19 cellular contexts compared by ENCODE assay signal in the genomic region with DNA sequence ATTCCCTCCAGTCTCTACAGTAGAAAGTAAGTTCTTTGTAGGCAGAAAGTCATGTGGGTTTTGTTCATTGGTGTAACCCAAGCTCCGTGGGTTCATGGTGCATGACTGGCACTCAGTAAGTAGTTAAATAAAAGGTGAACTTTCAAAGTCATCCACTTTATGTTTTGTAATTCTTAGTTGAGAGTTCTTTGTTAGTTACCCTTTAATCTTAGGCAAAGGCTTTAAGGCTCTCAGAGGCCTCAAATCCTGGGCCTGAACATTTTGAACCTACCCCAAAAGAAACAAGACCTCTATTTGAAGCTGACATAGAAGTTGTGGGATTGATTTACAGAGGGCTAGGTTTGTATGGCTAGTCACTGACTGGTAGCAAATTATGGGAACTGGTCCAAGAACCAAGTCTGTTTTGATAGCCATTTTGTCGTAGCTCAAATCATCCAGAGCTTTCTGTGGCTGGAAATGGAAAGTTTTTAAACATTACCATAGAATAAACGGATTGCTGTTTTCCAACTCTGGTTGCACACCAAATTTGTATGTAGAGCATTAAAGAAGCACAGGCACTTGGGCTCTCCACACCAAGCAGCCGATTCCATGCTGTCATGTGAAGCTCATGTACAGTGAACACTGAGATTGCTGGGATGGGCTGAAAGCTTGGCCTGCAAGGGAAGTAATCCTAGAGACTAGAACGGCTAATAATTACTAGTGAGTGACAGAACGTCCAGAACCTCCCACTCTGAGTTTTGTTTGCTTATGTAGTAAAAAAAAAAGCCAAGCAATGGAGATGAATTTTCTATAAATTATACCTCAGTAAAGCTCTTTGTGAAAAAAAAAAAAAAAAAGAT. TPM values are rescaled to one million over a fixed set of nuclear protein-coding genes. Genes with fewer than 3 reads are reported as not detected.
DNase-seq lines count a peak whose midpoint lies in the region; ATAC-seq, FAIRE-seq and TF ChIP-seq lines count a peak whose summit lies in the region.
"Had no signal": no experiment of that assay in that cellular context is flagged by ENCODE, and none has a peak within 500 bp of the region (broad histone marks: within the 10 kb centered on the region; RNA-seq: fewer than 3 reads in every experiment).

No MANE protein-coding gene starts in this region.

- H3K27me3 Mint-ChIP-seq in natural killer cell (ENCODE audit: low read depth in 2 of 2), result no peaks in the 10 kb centered on the region
- H3K27me3 Mint-ChIP-seq in natural killer cell treated with Interleukin-12 subunit alpha and Interleukin-12 subunit beta and Interleukin-15 and Interleukin-18, amount 100 ng/mL, for 72 hours, result no peaks in the 10 kb centered on the region
- H3K27me3 Mint-ChIP-seq: activated CD4-positive, alpha-beta T cell treated with anti-CD3 and anti-CD28 coated beads, Interleukin-2, amount 10 ng/mL, durations not matched to agents 24 days and 14 days; T-cell had no signal

- POLR2A ChIA-PET in GM12878 (lab: Charles Lee), result interaction anchor here (0.6 to 1.3 kb wide), 4 partner anchors 97 to 622 kb away, joined by 3 to 5 read pairs (median 4); partner anchors contain the start of gene AGK

- H3K27me3 ChIP-seq in GM12878 (replicated peaks in 1 of 2; ENCODE audit: control insufficient read depth in 2 of 2, insufficient read depth in 2 of 2, low read length in 1 of 2), result no peaks in the 10 kb centered on the region
- H3K27me3 ChIP-seq in muscle layer of colon (ENCODE audit: control insufficient read depth in 1 of 2, insufficient read depth in 2 of 2, low read length in 2 of 2), result no peaks in the 10 kb centered on the region
- H3K27me3 ChIP-seq in aorta (ENCODE audit: control insufficient read depth in 1 of 2, insufficient read depth in 2 of 2, low read length in 1 of 2), result no peaks in the 10 kb centered on the region
- H3K27me3 ChIP-seq: BE2C, foreskin keratinocyte had no signal

- H3K4me3 ChIP-seq in GM12878, result no peak overlapping the region
- no peak overlapping the region for H3K4me3 ChIP-seq in muscle layer of colon (ENCODE audit: low read depth in 1 of 2, low read length in 2 of 2)
- no peak overlapping the region for H3K4me3 ChIP-seq in aorta (ENCODE audit: low read length in 2 of 2)

- SMC1A ChIA-PET in GM12878 (lab: Charles Lee; ENCODE audit: uncharacterized antibody, unreplicated experiment), result interaction anchor here (0.9 to 4.1 kb wide), 13 partner anchors 10 to 837 kb away, joined by 3 to 33 read pairs (median 6); partner anchors contain the start of gene AGK

- in situ Hi-C loops in GM12878 (cut with MboI), result no loop called here

- no peak overlapping the region for H3K4me3 Mint-ChIP-seq in natural killer cell
- H3K4me3 Mint-ChIP-seq in natural killer cell treated with Interleukin-12 subunit alpha and Interleukin-12 subunit beta and Interleukin-15 and Interleukin-18, amount 100 ng/mL, for 72 hours, result no peak overlapping the region
- H3K4me3 Mint-ChIP-seq: activated CD4-positive, alpha-beta T cell treated with anti-CD3 and anti-CD28 coated beads, Interleukin-2, amount 10 ng/mL, durations not matched to agents 24 days and 14 days; T-cell had no signal

- no peak for TF ChIP-seq RAD21 in GM12878 (IDR thresholded peaks at IDR 0.05; ENCODE audit: insufficient read depth, low read depth, low read length)

- peaks cover 19% of the 10 kb centered on the region for H3K36me3 Mint-ChIP-seq in natural killer cell
- peaks cover 7% of the 10 kb centered on the region for H3K36me3 Mint-ChIP-seq in natural killer cell treated with Interleukin-12 subunit alpha and Interleukin-12 subunit beta and Interleukin-15 and Interleukin-18, amount 100 ng/mL, for 72 hours

- H3K36me3 ChIP-seq in GM12878 (ENCODE audit: control insufficient read depth in 2 of 2, insufficient read depth in 2 of 2, low read length in 1 of 2), result peaks cover 2 to 12% of the 10 kb centered on the region in 2 experiments; a peak in 3 of 4 replicates
- H3K36me3 ChIP-seq in muscle layer of colon (ENCODE audit: insufficient read depth, low read length), result peaks cover 6% of the 10 kb centered on the region
- H3K36me3 ChIP-seq in aorta (ENCODE audit: control insufficient read depth in 1 of 2, insufficient read depth in 2 of 2, low read length in 1 of 2), result no peaks in the 10 kb centered on the region

- ATAC-seq in natural killer cell, result no peak
- ATAC-seq in natural killer cell treated with Interleukin-12 subunit alpha and Interleukin-12 subunit beta and Interleukin-15 and Interleukin-18, amount 100 ng/mL, for 72 hours, result no peak
- no peak for ATAC-seq in GM12878
- no peak for ATAC-seq in aorta (ENCODE audit: low FRiP score)
- ATAC-seq: foreskin keratinocyte, left colon, T-cell had no signal

- H2AFZ ChIP-seq in GM12878 (ENCODE audit: control insufficient read depth, low read depth, low read length), result no peak overlapping the region

- RAD21 ChIA-PET in GM12878 (lab: Charles Lee; ENCODE audit: unreplicated experiment), result interaction anchor here (0.6 to 3.4 kb wide), 10 partner anchors 47 to 974 kb away, joined by 3 to 12 read pairs (median 4); partner anchors contain the start of genes AGK and MRPS33

- H3K4me1 ChIP-seq in GM12878 (ENCODE audit: control insufficient read depth, insufficient read depth, low read length) (peaks cover 15% of the 10 kb centered on the region), muscle layer of colon (ENCODE audit: insufficient read depth, low read length) (peaks cover 21% of the 10 kb centered on the region), aorta (ENCODE audit: control insufficient read depth in 1 of 2, insufficient read depth in 2 of 2, low read length in 2 of 2) (peaks cover 0 to 5% of the 10 kb centered on the region in 2 donors)
- H3K4me1 ChIP-seq: foreskin keratinocyte had no signal

- H3K9me3 ChIP-seq in GM12878 (replicated peaks; ENCODE audit: control insufficient read depth, insufficient read depth, low read length) (no peaks in the 10 kb centered on the region), muscle layer of colon (ENCODE audit: low read length) (no peaks in the 10 kb centered on the region), aorta (ENCODE audit: control insufficient read depth, low read length) (no peaks in the 10 kb centered on the region)
- H3K9me3 ChIP-seq: BE2C had no signal

- H3K9me3 Mint-ChIP-seq in natural killer cell, result no peaks in the 10 kb centered on the region
- no peaks in the 10 kb centered on the region for H3K9me3 Mint-ChIP-seq in natural killer cell treated with Interleukin-12 subunit alpha and Interleukin-12 subunit beta and Interleukin-15 and Interleukin-18, amount 100 ng/mL, for 72 hours
- H3K9me3 Mint-ChIP-seq: activated CD4-positive, alpha-beta T cell treated with anti-CD3 and anti-CD28 coated beads, Interleukin-2, amount 10 ng/mL, durations not matched to agents 24 days and 14 days; T-cell had no signal

- peak overlapping the region; percentile 57; the same call in 1 of the 2 replicates for H3K4me2 ChIP-seq in GM12878 (ENCODE audit: control insufficient read depth, insufficient read depth)

- CTCF ChIA-PET in GM12878 (lab: Yijun Ruan, JAX), result interaction anchor here (0.6 to 8.9 kb wide), 21 partner anchors 10 to 837 kb away, joined by 3 to 121 read pairs (median 6); partner anchors contain the start of genes DENND11, MRPS33 and SSBP1

- no peak for TF ChIP-seq EP300 in GM12878 (IDR thresholded peaks at IDR 0.05; ENCODE audit: borderline replicate concordance in 1 of 2, control insufficient read depth in 1 of 2, low read depth in 2 of 2, low read length in 2 of 2)

- no TSS peak for BruUV-seq in GM12878 (replicated peaks; lab: Mats Ljungman, UMichigan)

- H3K9ac ChIP-seq in GM12878 (ENCODE audit: control insufficient read depth, insufficient read depth, low read length) (no peak overlapping the region), muscle layer of colon (ENCODE audit: low read length) (no peak overlapping the region)

- intact Hi-C loops in natural killer cell (cut with micrococcal nuclease) (no loop called here), GM12878 (cut with micrococcal nuclease; ENCODE audit: unreplicated experiment) (no loop called here), aorta (cut with DNase I) (no loop called here)

- peak overlapping the region; percentile 12 to 67 for H3K27ac Mint-ChIP-seq in natural killer cell
- peak overlapping the region in 1 of 2 donors; percentile 20 for H3K27ac Mint-ChIP-seq in natural killer cell treated with Interleukin-12 subunit alpha and Interleukin-12 subunit beta and Interleukin-15 and Interleukin-18, amount 100 ng/mL, for 72 hours
- H3K27ac Mint-ChIP-seq: activated CD4-positive, alpha-beta T cell treated with anti-CD3 and anti-CD28 coated beads, Interleukin-2, amount 10 ng/mL, durations not matched to agents 24 days and 14 days had no signal

- peaks cover 10 to 15% of the 10 kb centered on the region in 2 donors for H3K4me1 Mint-ChIP-seq in natural killer cell
- peaks cover 0 to 20% of the 10 kb centered on the region in 2 donors for H3K4me1 Mint-ChIP-seq in natural killer cell treated with Interleukin-12 subunit alpha and Interleukin-12 subunit beta and Interleukin-15 and Interleukin-18, amount 100 ng/mL, for 72 hours (ENCODE audit: low read depth in 2 of 2)

- 73% methylated on average over 6 of the region's 6 CpGs for WGBS in GM12878 (ENCODE audit: insufficient coverage, insufficient replicate concordance, low lambda C conversion rate, missing lambda C conversion rate)
- WGBS in aorta, 2 donors, result 12 to 16% methylated on average over 6 of the region's 6 CpGs

- no peaks in the 10 kb centered on the region for H3K79me2 ChIP-seq in GM12878 (ENCODE audit: control insufficient read depth, insufficient read depth, low read length)

- DNase-seq in natural killer cell (no peak), GM12878 (ENCODE audit: low read depth, low spot score) (no peak), aorta (no peak), NCI-H2029 treated with DMSO at 0.1 percent for 48 hours (lab: John Stamatoyannopoulos, UW) (no peak), NCI-H82 treated with DMSO at 0.1 percent for 48 hours (lab: John Stamatoyannopoulos, UW; ENCODE audit: unreplicated experiment) (no peak)
- DNase-seq in natural killer cell treated with Interleukin-12 subunit alpha and Interleukin-12 subunit beta and Interleukin-15 and Interleukin-18, amount 100 ng/mL, for 72 hours (ENCODE audit: low spot score), result no peak
- no peak for DNase-seq in activated CD8-positive, alpha-beta memory T cell treated with anti-CD3 and anti-CD28 coated beads, Interleukin-2, amount 50 U/mL, for 48 hours
- DNase-seq: activated CD4-positive, alpha-beta T cell treated with anti-CD3 and anti-CD28 coated beads, Interleukin-2, amount 10 ng/mL, durations not matched to agents 24 days and 14 days; BE2C; dermis blood vessel endothelial cell; foreskin keratinocyte; Kasumi-1; left colon; NCI-H2081 treated with DMSO at 0.1 percent for 48 hours; stimulated activated CD4-positive, alpha-beta T cell treated with anti-CD3 and anti-CD28 coated beads, Interleukin-2, amount 100 ng/mL, for 24 hours; stimulated activated naive CD4-positive, alpha-beta T cell; T-cell had no signal

- FAIRE-seq in GM12878 (lab: Jason Lieb, UNC), result no peak

- no peak for TF ChIP-seq CTCF in natural killer cell (IDR thresholded peaks at IDR 0.05)
- TF ChIP-seq CTCF in GM12878 (IDR thresholded peaks at IDR 0.05 in 2 of 3, conservative IDR thresholded peaks at IDR 0.05 in 1 of 3; ENCODE audit: control insufficient read depth in 2 of 3, extremely low read depth in 1 of 3, insufficient read depth in 1 of 3, low read depth in 3 of 3, low read length in 3 of 3), result no peak

- no peak for TF ChIP-seq POLR2A in GM12878 (IDR thresholded peaks at IDR 0.05; ENCODE audit: low read depth, low read length)

- peak overlapping the region; percentile 64 for H3K27ac ChIP-seq in GM12878 (ENCODE audit: control insufficient read depth, insufficient read depth)
- peak overlapping the region; percentile 32 for H3K27ac ChIP-seq in muscle layer of colon (ENCODE audit: low read depth, low read length)
- peak overlapping the region; percentile 4 to 37 for H3K27ac ChIP-seq in aorta (ENCODE audit: low read depth in 1 of 2, low read length in 2 of 2)
- H3K27ac ChIP-seq: foreskin keratinocyte had no signal

- H4K20me1 ChIP-seq in GM12878 (ENCODE audit: control insufficient read depth, insufficient read depth), result no peaks in the 10 kb centered on the region

RNA-seq across cellular contexts. Expression of gene DENND11, which starts 53.5 kb away (rescaled TPM):
- 10 to 100 TPM; 28.9 to 57.0 (median 47.6) TPM for total RNA-seq in natural killer cell
- 10 to 100 TPM; 24.7 to 40.0 TPM for total RNA-seq in natural killer cell treated with Interleukin-12 subunit alpha and Interleukin-12 subunit beta and Interleukin-15 and Interleukin-18, amount 100 ng/mL, for 72 hours
- 101 and 106 TPM in 2 replicates for total RNA-seq in GM12878 (2013; cell fraction: nucleolus; rRNA removed)
- 28.0 and 33.8 TPM in 2 replicates for total RNA-seq in GM12878 (2014; rRNA removed)
- total RNA-seq in GM12878 (2014; rRNA removed; fragmentation: Illumina TruSeq; extraction: Trizol), result 29.7 and 30.6 TPM in 2 replicates
- total RNA-seq in GM12878 (2021), result 33.3 and 35.9 TPM in 2 replicates
- 18.6 TPM for polyA plus RNA-seq in GM12878 (2011; ENCODE audit: low read depth)
- polyA plus RNA-seq in GM12878 (2011; rRNA removed), result 47.0 and 57.7 TPM in 2 replicates
- 27.5 and 33.5 TPM in 2 replicates for polyA plus RNA-seq in GM12878 (2011; cell fraction: cytosol; rRNA removed)
- polyA plus RNA-seq in GM12878 (2011; cell fraction: nucleus; rRNA removed), result 81.6 and 84.6 TPM in 2 replicates
- 22.8 and 29.9 TPM in 2 replicates for polyA plus RNA-seq in GM12878 (2012)
- polyA plus RNA-seq in GM12878 (2014; fragmentation: Illumina TruSeq; extraction: Trizol), result 32.2 and 40.7 TPM in 2 replicates
- polyA plus RNA-seq in GM12878 (2014; fragmentation: Nextera tagmentation; extraction: Ambion mirVana), result 1 to 10 TPM; 3.5 to 7.9 TPM
- 20.2 and 25.3 TPM in 2 replicates for polyA plus RNA-seq in GM12878 (2014; rRNA removed)
- 1 to 10 TPM; 2.7 to 3.0 TPM for polyA plus RNA-seq in GM12878 (2016; fragmentation: Nextera tagmentation; extraction: Ambion mirVana)
- polyA minus RNA-seq in GM12878 (2011; rRNA and poly(A)+ RNA removed), result 65.6 and 73.2 TPM in 2 replicates
- polyA minus RNA-seq in GM12878 (2011; cell fraction: cytosol; rRNA and poly(A)+ RNA removed), result 18.3 and 19.3 TPM in 2 replicates
- polyA minus RNA-seq in GM12878 (2011; cell fraction: nucleus; rRNA and poly(A)+ RNA removed), result 36.0 and 36.5 TPM in 2 replicates
- 10 to 100 TPM; 19.1 to 31.6 TPM for total RNA-seq in aorta
- polyA plus RNA-seq in aorta, result 10 to 100 TPM in 1 of 2 donors, 1 to 10 TPM in 1; 7.3 to 11.8 TPM

RNA-seq across cellular contexts. Expression of gene WEE2, which starts 59.7 kb away (rescaled TPM):
- total RNA-seq in natural killer cell (under 1 TPM; 0.16 to 0.68 (median 0.23) TPM), GM12878 (2014; rRNA removed) (not detected in 2 replicates), GM12878 (2014; rRNA removed; fragmentation: Illumina TruSeq; extraction: Trizol) (not detected in 2 replicates), GM12878 (2021) (0.24 TPM in 1 of 2 replicates, not detected in the other), aorta (under 1 TPM in 1 of 2 donors, not detected in 1; 0.12 TPM)
- total RNA-seq in natural killer cell treated with Interleukin-12 subunit alpha and Interleukin-12 subunit beta and Interleukin-15 and Interleukin-18, amount 100 ng/mL, for 72 hours, result under 1 TPM in 1 of 2 donors, not detected in 1; 0.17 TPM
- 0.71 TPM in 1 of 2 replicates, not detected in the other for total RNA-seq in GM12878 (2013; cell fraction: nucleolus; rRNA removed)
- not detected for polyA plus RNA-seq in GM12878 (2011; ENCODE audit: low read depth)
- polyA plus RNA-seq in GM12878 (2011; rRNA removed) (0.03 and 0.12 TPM in 2 replicates), GM12878 (2014; fragmentation: Illumina TruSeq; extraction: Trizol) (0.03 TPM in 1 of 2 replicates, not detected in the other), GM12878 (2014; fragmentation: Nextera tagmentation; extraction: Ambion mirVana) (under 1 TPM in 1 of 2 experiments, not detected in 1; 0.02 TPM), GM12878 (2014; rRNA removed) (not detected in 2 replicates), GM12878 (2016; fragmentation: Nextera tagmentation; extraction: Ambion mirVana) (not detected), aorta (not detected)
- polyA plus RNA-seq in GM12878 (2011; cell fraction: cytosol; rRNA removed), result not detected in 2 replicates
- 0.09 TPM in 1 of 2 replicates, not detected in the other for polyA plus RNA-seq in GM12878 (2011; cell fraction: nucleus; rRNA removed)
- 0.04 and 0.07 TPM in 2 replicates for polyA plus RNA-seq in GM12878 (2012)
- polyA minus RNA-seq in GM12878 (2011; rRNA and poly(A)+ RNA removed), result not detected in 2 replicates
- polyA minus RNA-seq in GM12878 (2011; cell fraction: cytosol; rRNA and poly(A)+ RNA removed), result not detected in 2 replicates
- not detected in 2 replicates for polyA minus RNA-seq in GM12878 (2011; cell fraction: nucleus; rRNA and poly(A)+ RNA removed)
- total RNA-seq: activated CD4-positive, alpha-beta T cell treated with anti-CD3 and anti-CD28 coated beads, Interleukin-2, amount 10 ng/mL, durations not matched to agents 24 days and 14 days; dermis blood vessel endothelial cell; foreskin keratinocyte; H4; left colon; T-cell had no signal
- polyA plus RNA-seq: foreskin keratinocyte had no signal
